In the genomic region with DNA sequence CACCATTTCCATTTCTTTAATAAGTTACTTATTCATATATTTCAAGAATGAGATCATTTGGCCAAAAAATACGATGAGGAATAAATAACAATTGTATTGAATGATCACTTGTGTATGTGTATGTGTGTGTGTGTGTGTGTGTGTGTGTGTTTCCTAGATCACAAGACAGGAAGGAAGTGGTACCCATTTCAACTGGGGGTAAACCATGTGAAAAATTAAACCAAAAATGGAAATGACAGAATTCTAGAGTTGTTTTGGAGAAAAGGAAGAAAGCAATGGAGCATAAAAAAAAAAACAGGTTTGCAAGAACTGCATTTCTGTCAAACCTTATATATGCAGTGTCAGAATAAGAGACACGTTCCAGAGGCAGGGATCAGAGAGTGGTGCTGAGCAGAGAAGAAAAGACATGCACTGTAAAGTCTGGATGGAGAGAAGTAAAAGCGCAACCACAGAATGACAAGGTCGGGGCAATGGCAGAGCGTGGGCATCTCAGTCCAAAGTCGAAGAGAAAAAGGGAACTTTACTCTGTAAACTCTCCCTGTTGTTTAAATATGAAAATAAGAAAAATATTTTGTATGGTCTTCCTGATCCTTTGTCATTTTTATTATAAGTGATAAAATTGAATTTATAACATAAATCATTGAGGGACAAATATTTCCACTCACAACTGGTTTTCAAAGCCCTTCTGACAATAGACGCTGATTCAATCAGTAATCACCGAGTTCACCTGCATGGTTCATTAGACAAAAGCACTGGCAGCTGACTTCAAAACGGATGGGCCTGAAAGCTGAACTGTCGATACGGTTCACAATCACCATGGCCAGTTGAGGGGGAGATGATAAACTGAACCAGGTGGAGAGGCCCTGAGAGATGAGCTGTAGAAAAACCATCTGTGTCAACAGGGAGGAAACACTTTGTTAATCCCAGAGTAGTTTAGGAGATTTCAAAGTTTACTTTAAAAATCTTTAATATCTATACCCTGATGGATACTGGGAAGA, we compare ENCODE assay signal across 1 cellular context.
TF ChIP-seq lines count a peak whose summit lies in the region.

No MANE protein-coding gene starts in this region.

TF ChIP-seq in GM12878, 131 proteins besides CTCF, POLR2A, EP300 and RAD21 (continued from another document):
- TF ChIP-seq, protein P1, sequence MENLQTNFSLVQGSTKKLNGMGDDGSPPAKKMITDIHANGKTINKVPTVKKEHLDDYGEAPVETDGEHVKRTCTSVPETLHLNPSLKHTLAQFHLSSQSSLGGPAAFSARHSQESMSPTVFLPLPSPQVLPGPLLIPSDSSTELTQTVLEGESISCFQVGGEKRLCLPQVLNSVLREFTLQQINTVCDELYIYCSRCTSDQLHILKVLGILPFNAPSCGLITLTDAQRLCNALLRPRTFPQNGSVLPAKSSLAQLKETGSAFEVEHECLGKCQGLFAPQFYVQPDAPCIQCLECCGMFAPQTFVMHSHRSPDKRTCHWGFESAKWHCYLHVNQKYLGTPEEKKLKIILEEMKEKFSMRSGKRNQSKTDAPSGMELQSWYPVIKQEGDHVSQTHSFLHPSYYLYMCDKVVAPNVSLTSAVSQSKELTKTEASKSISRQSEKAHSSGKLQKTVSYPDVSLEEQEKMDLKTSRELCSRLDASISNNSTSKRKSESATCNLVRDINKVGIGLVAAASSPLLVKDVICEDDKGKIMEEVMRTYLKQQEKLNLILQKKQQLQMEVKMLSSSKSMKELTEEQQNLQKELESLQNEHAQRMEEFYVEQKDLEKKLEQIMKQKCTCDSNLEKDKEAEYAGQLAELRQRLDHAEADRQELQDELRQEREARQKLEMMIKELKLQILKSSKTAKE (IDR thresholded peaks at IDR 0.05; ENCODE audit: low read depth, poor library complexity, severe bottlenecking), result no peak
- TF ChIP-seq SPI1 (IDR thresholded peaks at IDR 0.05; ENCODE audit: borderline replicate concordance, insufficient read depth, low read depth, low read length), result no peak
- TF ChIP-seq CHD1 (IDR thresholded peaks at IDR 0.05; ENCODE audit: low read depth, low read length), result no peak
- TF ChIP-seq NRF1 (conservative IDR thresholded peaks at IDR 0.05; ENCODE audit: low read depth, low read length), result no peak
- 0 out of 3 replicates have a peak, but pooled peaks of 1 of the 2 experiments have one; percentile 15 for TF ChIP-seq EGR1 (IDR thresholded peaks at IDR 0.05; ENCODE audit: borderline replicate concordance in 1 of 2, low read depth in 2 of 2, low read length in 2 of 2)
- TF ChIP-seq ZNF24 (IDR thresholded peaks at IDR 0.05), result no peak
- peak; percentile 68 for TF ChIP-seq NFIC (IDR thresholded peaks at IDR 0.05; ENCODE audit: low read depth, low read length)
- TF ChIP-seq, protein P2, sequence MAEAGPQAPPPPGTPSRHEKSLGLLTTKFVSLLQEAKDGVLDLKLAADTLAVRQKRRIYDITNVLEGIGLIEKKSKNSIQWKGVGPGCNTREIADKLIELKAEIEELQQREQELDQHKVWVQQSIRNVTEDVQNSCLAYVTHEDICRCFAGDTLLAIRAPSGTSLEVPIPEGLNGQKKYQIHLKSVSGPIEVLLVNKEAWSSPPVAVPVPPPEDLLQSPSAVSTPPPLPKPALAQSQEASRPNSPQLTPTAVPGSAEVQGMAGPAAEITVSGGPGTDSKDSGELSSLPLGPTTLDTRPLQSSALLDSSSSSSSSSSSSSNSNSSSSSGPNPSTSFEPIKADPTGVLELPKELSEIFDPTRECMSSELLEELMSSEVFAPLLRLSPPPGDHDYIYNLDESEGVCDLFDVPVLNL (IDR thresholded peaks at IDR 0.05; ENCODE audit: low read depth, low read length), result no peak
- TF ChIP-seq ZNF622 (IDR thresholded peaks at IDR 0.05), result no peak
- no peak for TF ChIP-seq SIX5 (IDR thresholded peaks at IDR 0.05; ENCODE audit: low read depth, low read length, severe bottlenecking)
- TF ChIP-seq EED (IDR thresholded peaks at IDR 0.05; ENCODE audit: low read depth), result no peak
- TF ChIP-seq MTA3 (IDR thresholded peaks at IDR 0.05; ENCODE audit: borderline replicate concordance, low read length), result no peak
- TF ChIP-seq, protein P3, sequence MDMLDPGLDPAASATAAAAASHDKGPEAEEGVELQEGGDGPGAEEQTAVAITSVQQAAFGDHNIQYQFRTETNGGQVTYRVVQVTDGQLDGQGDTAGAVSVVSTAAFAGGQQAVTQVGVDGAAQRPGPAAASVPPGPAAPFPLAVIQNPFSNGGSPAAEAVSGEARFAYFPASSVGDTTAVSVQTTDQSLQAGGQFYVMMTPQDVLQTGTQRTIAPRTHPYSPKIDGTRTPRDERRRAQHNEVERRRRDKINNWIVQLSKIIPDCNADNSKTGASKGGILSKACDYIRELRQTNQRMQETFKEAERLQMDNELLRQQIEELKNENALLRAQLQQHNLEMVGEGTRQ (IDR thresholded peaks at IDR 0.05; ENCODE audit: borderline replicate concordance, low read depth, low read length), result no peak
- TF ChIP-seq, protein P4, sequence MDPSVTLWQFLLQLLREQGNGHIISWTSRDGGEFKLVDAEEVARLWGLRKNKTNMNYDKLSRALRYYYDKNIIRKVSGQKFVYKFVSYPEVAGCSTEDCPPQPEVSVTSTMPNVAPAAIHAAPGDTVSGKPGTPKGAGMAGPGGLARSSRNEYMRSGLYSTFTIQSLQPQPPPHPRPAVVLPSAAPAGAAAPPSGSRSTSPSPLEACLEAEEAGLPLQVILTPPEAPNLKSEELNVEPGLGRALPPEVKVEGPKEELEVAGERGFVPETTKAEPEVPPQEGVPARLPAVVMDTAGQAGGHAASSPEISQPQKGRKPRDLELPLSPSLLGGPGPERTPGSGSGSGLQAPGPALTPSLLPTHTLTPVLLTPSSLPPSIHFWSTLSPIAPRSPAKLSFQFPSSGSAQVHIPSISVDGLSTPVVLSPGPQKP (IDR thresholded peaks at IDR 0.05; ENCODE audit: low read depth, low read length), result no peak
- peak; percentile 20 for TF ChIP-seq JUNB (IDR thresholded peaks at IDR 0.05)
- TF ChIP-seq SUPT20H (IDR thresholded peaks at IDR 0.05; ENCODE audit: borderline replicate concordance, control insufficient read depth, low read depth, low read length), result no peak
